22 cellular contexts compared by ENCODE assay signal in genomic region chr2:64550042-64550441, GRCh38. TPM values are rescaled to one million over a fixed set of nuclear protein-coding genes. Genes with fewer than 3 reads are reported as not detected.
DNase-seq lines count a peak whose midpoint lies in the region; ATAC-seq, FAIRE-seq and TF ChIP-seq lines count a peak whose summit lies in the region.
"Had no signal": no experiment of that assay in that cellular context is flagged by ENCODE, and none has a peak within 500 bp of the region (broad histone marks: within the 10 kb centered on the region; RNA-seq: fewer than 3 reads in every experiment).

No MANE protein-coding gene starts in this region.

- H3K36me3 ChIP-seq in HepG2 (replicated peaks in 1 of 2; ENCODE audit: control insufficient read depth in 1 of 2, insufficient read depth in 2 of 2, low read length in 2 of 2) (no peaks in the 10 kb centered on the region; a peak in 2 of 5 replicates), right lobe of liver (peaks cover 0 to 4% (median 0%) of the 10 kb centered on the region in 4 donors), HEK293 (ENCODE audit: control insufficient read depth in 2 of 2, insufficient read depth in 1 of 2, low read length in 2 of 2) (no peaks in the 10 kb centered on the region), K562 (ENCODE audit: control insufficient read depth, insufficient read depth, low read length) (no peaks in the 10 kb centered on the region)

- H3K4me3 ChIP-seq in HepG2 (replicated peaks in 1 of 3; ENCODE audit: insufficient read depth in 1 of 3, low read depth in 2 of 3, low read length in 3 of 3) (no peak overlapping the region), right lobe of liver (no peak overlapping the region), HEK293 (ENCODE audit: low read depth, low read length) (no peak overlapping the region), K562 (no peak overlapping the region)
- H3K4me3 ChIP-seq: BLaER1, GM12878, GM23248 had no signal

- intact Hi-C loops in HepG2 (cut with micrococcal nuclease; ENCODE audit: unreplicated experiment), result no loop called here
- intact Hi-C loops in right lobe of liver (cut with DNase I), result no loop called here
- intact Hi-C loops in K562 (cut with micrococcal nuclease), result no loop called here

- H3K79me2 ChIP-seq in HepG2 (ENCODE audit: insufficient read depth, low read length) (peaks cover 18% of the 10 kb centered on the region), K562 (ENCODE audit: control insufficient read depth, insufficient read depth, low read length) (0 out of 3 replicates have a peak, but pooled peaks cover 4% of the 10 kb centered on the region)

- no peak for ATAC-seq in HepG2
- ATAC-seq in right lobe of liver, result no peak
- no peak for ATAC-seq in K562
- no peak for ATAC-seq in HG02938 (IDR thresholded peaks at IDR 0.05; ENCODE audit: unreplicated experiment)
- ATAC-seq: GM12878, HCT116 had no signal

- POLR2A ChIA-PET in HepG2 (lab: Yijun Ruan, JAX) (no interaction called here), HEK293 (lab: Yijun Ruan, JAX) (no interaction called here), K562 (lab: Yijun Ruan, JAX) (interaction anchor here (0.6 kb wide), 1 partner anchor 56 kb away, joined by 3 read pairs; no protein-coding TSS in a partner anchor)

- H2AFZ ChIP-seq in HepG2 (ENCODE audit: low read length) (no peak overlapping the region), K562 (ENCODE audit: low read depth, low read length) (no peak overlapping the region)
- H2AFZ ChIP-seq: GM23248 had no signal

- H3K27ac ChIP-seq in HepG2 (ENCODE audit: extremely low read length, insufficient read depth, low read length) (no peak overlapping the region), right lobe of liver (no peak overlapping the region), HEK293 (ENCODE audit: extremely low read depth, low read depth, low read length) (no peak overlapping the region), K562 (ENCODE audit: extremely low read depth, low read depth, low read length) (no peak overlapping the region)
- H3K27ac ChIP-seq: BLaER1, C4-2B, GM23248 had no signal

- TF ChIP-seq EP300 in HepG2 (IDR thresholded peaks at IDR 0.05; ENCODE audit: low read depth in 2 of 2, low read length in 2 of 2), result no peak
- no peak for TF ChIP-seq EP300 in HepG2 (CRISPR knock-in tag; IDR thresholded peaks at IDR 0.05; ENCODE audit: borderline replicate concordance)
- no peak for TF ChIP-seq EP300 in K562 (IDR thresholded peaks at IDR 0.05; ENCODE audit: low read length)

- CTCF ChIA-PET in HepG2 (lab: Yijun Ruan, JAX; ENCODE audit: low intra/inter-chr PET ratio, low total read pairs) (no interaction called here), HEK293 (lab: Yijun Ruan, JAX) (interaction anchor here (0.5 to 2.0 kb wide), 3 partner anchors 8 to 125 kb away, joined by 3 to 4 read pairs (median 3); no protein-coding TSS in a partner anchor), K562 (lab: Yijun Ruan, JAX; ENCODE audit: low intra/inter-chr PET ratio) (no interaction called here)

- in situ Hi-C loops in HepG2 (cut with HindIII; ENCODE audit: extremely low pct_ligation_motif_present, low pct_unique_long_range_greater_than_20kb) (no loop called here), K562 (cut with MboI) (no loop called here)

- no peak for TF ChIP-seq POLR2A in HepG2 (IDR thresholded peaks at IDR 0.05; ENCODE audit: insufficient read depth in 1 of 2, low read depth in 2 of 2, low read length in 2 of 2)
- TF ChIP-seq POLR2A in right lobe of liver (IDR thresholded peaks at IDR 0.05), result no peak
- TF ChIP-seq POLR2A in K562 (conservative IDR thresholded peaks at IDR 0.05), result no peak

- H3K9ac ChIP-seq in HepG2 (ENCODE audit: insufficient read depth, low read depth, low read length) (no peak overlapping the region), K562 (ENCODE audit: insufficient read depth in 1 of 2, low read depth in 2 of 2, low read length in 2 of 2) (no peak overlapping the region)
- H3K9ac ChIP-seq: BLaER1, GM23248 had no signal

- H3K27me3 ChIP-seq in HepG2 (ENCODE audit: control insufficient read depth in 1 of 2, insufficient read depth in 2 of 2, low read length in 2 of 2) (no peaks in the 10 kb centered on the region), right lobe of liver (no peaks in the 10 kb centered on the region), K562 (ENCODE audit: control insufficient read depth in 2 of 2, insufficient read depth in 2 of 2, low read length in 2 of 2) (no peaks in the 10 kb centered on the region)
- H3K27me3 ChIP-seq: BLaER1 had no signal

- H3K4me1 ChIP-seq in HepG2 (ENCODE audit: insufficient read depth, low read length) (peaks cover 5% of the 10 kb centered on the region; the same call in 1 of the 2 replicates), right lobe of liver (no peaks in the 10 kb centered on the region), HEK293 (ENCODE audit: control insufficient read depth, insufficient read depth, low read length) (no peaks in the 10 kb centered on the region), K562 (replicated peaks in 1 of 2; ENCODE audit: control insufficient read depth in 2 of 2, insufficient read depth in 2 of 2, low read length in 2 of 2) (no peaks in the 10 kb centered on the region)
- H3K4me1 ChIP-seq: BLaER1 had no signal

- FAIRE-seq in HepG2 (lab: Jason Lieb, UNC) (no peak), K562 (lab: Jason Lieb, UNC) (no peak)
- FAIRE-seq: D721Med, GM12878, GM19239 had no signal

- H3K4me2 ChIP-seq in HepG2 (ENCODE audit: low read depth, low read length), result no peak overlapping the region
- no peak overlapping the region for H3K4me2 ChIP-seq in K562 (ENCODE audit: insufficient read depth, low read length)
- H3K4me2 ChIP-seq: BLaER1 had no signal

- no peaks in the 10 kb centered on the region for H4K20me1 ChIP-seq in HepG2 (ENCODE audit: insufficient read depth, low read length)
- H4K20me1 ChIP-seq in K562 (replicated peaks; ENCODE audit: control insufficient read depth, insufficient read depth, low read length), result no peaks in the 10 kb centered on the region

- DNase-seq in HepG2 (ENCODE audit: low spot score), result no peak
- no peak for DNase-seq in right lobe of liver
- no peak for DNase-seq in K562 (ENCODE audit: extremely low read depth in 1 of 4, low spot score in 3 of 4)
- no peak for DNase-seq in hypothalamus (lab: John Stamatoyannopoulos, UW)
- no peak for DNase-seq in NCI-H187 (lab: John Stamatoyannopoulos, UW)
- DNase-seq: CD4-positive, CD25-positive, alpha-beta regulatory T cell; CD8-positive, alpha-beta memory T cell; DMS 273 treated with DMSO at 0.1 percent for 48 hours; DMS79; EL; GDM1; GM23248; H9; HFFc6 had no signal

- no peaks in the 10 kb centered on the region for H3K9me3 ChIP-seq in HepG2 (ENCODE audit: low read length)
- no peaks in the 10 kb centered on the region for H3K9me3 ChIP-seq in right lobe of liver
- H3K9me3 ChIP-seq in HEK293 (ENCODE audit: control insufficient read depth, insufficient read depth, low read depth, low read length), result no peaks in the 10 kb centered on the region
- no peaks in the 10 kb centered on the region for H3K9me3 ChIP-seq in K562 (replicated peaks; ENCODE audit: control insufficient read depth, insufficient read depth, low read depth, low read length)

- WGBS in HepG2 (ENCODE audit: low lambda C conversion rate), result 96% methylated on average over 1 of the region's 1 CpG
- WGBS in right lobe of liver (ENCODE audit: insufficient coverage, low coverage, low lambda C conversion rate, missing lambda C conversion rate), result 93% methylated on average over 1 of the region's 1 CpG
- WGBS in K562 (ENCODE audit: insufficient coverage, low coverage, missing lambda C conversion rate), result 100% methylated on average over 1 of the region's 1 CpG

- no TSS peak for BruUV-seq in HepG2 (replicated peaks; lab: Mats Ljungman, UMichigan)
- no TSS peak for BruUV-seq in K562 (replicated peaks; lab: Mats Ljungman, UMichigan)

- TF ChIP-seq RAD21 in HepG2 (CRISPR knock-in tag; IDR thresholded peaks at IDR 0.05), result no peak
- TF ChIP-seq RAD21 in K562 (CRISPR knock-in tag; conservative IDR thresholded peaks at IDR 0.05 in 1 of 2, IDR thresholded peaks at IDR 0.05 in 1 of 2), result no peak

- no peaks in the 10 kb centered on the region for H3K9me1 ChIP-seq in K562 (ENCODE audit: control insufficient read depth, insufficient read depth, low read length)

- TF ChIP-seq CTCF in HepG2 (CRISPR knock-in tag; IDR thresholded peaks at IDR 0.05) (no peak), right lobe of liver (IDR thresholded peaks at IDR 0.05) (no peak), HEK293 (tag by site-specific recombination; IDR thresholded peaks at IDR 0.05) (no peak), K562 (IDR thresholded peaks at IDR 0.05 in 2 of 3, conservative IDR thresholded peaks at IDR 0.05 in 1 of 3; ENCODE audit: insufficient read depth in 2 of 3, low read depth in 1 of 3, low read length in 3 of 3) (no peak)

RNA-seq across cellular contexts. Expression of gene AFTPH, which starts 25.9 kb away (rescaled TPM):
- total RNA-seq in HepG2 (2016; rRNA removed; fragmentation: Illumina TruSeq; extraction: Trizol) (36.8 and 45.9 TPM in 2 replicates), right lobe of liver (10 to 100 TPM; 14.9 to 24.4 (median 19.8) TPM), K562 (2014; rRNA removed) (10.8 and 12.9 TPM in 2 replicates), K562 (2014; rRNA removed; fragmentation: Illumina TruSeq; extraction: Trizol) (21.2 and 24.9 TPM in 2 replicates), K562 (2015; rRNA removed; fragmentation: Illumina TruSeq; extraction: Trizol) (23.3 and 26.2 TPM in 2 replicates), K562 (2021) (13.6 and 13.8 TPM in 2 replicates)
- 17.9 and 21.2 TPM in 2 replicates for total RNA-seq in HepG2 (2016; cell fraction: cytosol; rRNA removed; fragmentation: Illumina TruSeq; extraction: Trizol; ENCODE audit: low read depth)
- total RNA-seq in HepG2 (2016; cell fraction: insoluble cytoplasmic fraction; rRNA removed; fragmentation: Illumina TruSeq; extraction: Trizol), result 36.6 and 50.6 TPM in 2 replicates
- 30.5 and 36.5 TPM in 2 replicates for total RNA-seq in HepG2 (2016; cell fraction: membrane; rRNA removed; fragmentation: Illumina TruSeq; extraction: Trizol)
- 27.4 and 31.1 TPM in 2 replicates for total RNA-seq in HepG2 (2016; cell fraction: nucleus; rRNA removed; fragmentation: Illumina TruSeq; extraction: Trizol)
- polyA plus RNA-seq in HepG2 (2011; rRNA removed) (22.6 and 27.5 TPM in 2 replicates), K562 (2011; rRNA removed) (17.8 and 21.5 TPM in 2 replicates), K562 (2014; fragmentation: Illumina TruSeq; extraction: Trizol) (15.5 and 18.3 TPM in 2 replicates), K562 (2014; fragmentation: Nextera tagmentation; extraction: Ambion mirVana) (1 to 10 TPM; 8.0 to 9.3 TPM), K562 (2014; rRNA removed) (12.2 and 12.6 TPM in 2 replicates)
- polyA plus RNA-seq in HepG2 (2011; cell fraction: cytosol; rRNA removed), result 12.5 and 16.4 TPM in 2 replicates
- 8.6 and 11.4 TPM in 2 replicates for polyA plus RNA-seq in HepG2 (2011; cell fraction: nucleus; rRNA removed)
- 19.6 and 29.6 TPM in 2 replicates for polyA plus RNA-seq in HepG2 (2012)
- polyA plus RNA-seq in HepG2 (2016; cell fraction: cytosol; fragmentation: Illumina TruSeq; extraction: Trizol; ENCODE audit: low read depth), result 3.8 and 5.1 TPM in 2 replicates
- polyA plus RNA-seq in HepG2 (2016; cell fraction: insoluble cytoplasmic fraction; fragmentation: Illumina TruSeq; extraction: Trizol; ENCODE audit: low read depth), result 41.1 and 41.2 TPM in 2 replicates
- polyA plus RNA-seq in HepG2 (2016; cell fraction: membrane; fragmentation: Illumina TruSeq; extraction: Trizol; ENCODE audit: low read depth), result 11.6 and 13.1 TPM in 2 replicates
- polyA plus RNA-seq in HepG2 (2016; cell fraction: nucleus; fragmentation: Illumina TruSeq; extraction: Trizol; ENCODE audit: insufficient read depth, low read depth), result 35.6 and 37.0 TPM in 2 replicates
- polyA minus RNA-seq in HepG2 (2011; rRNA and poly(A)+ RNA removed; ENCODE audit: low replicate concordance), result 9.2 and 13.7 TPM in 2 replicates
- 16.5 and 19.2 TPM in 2 replicates for polyA minus RNA-seq in HepG2 (2011; cell fraction: cytosol; rRNA and poly(A)+ RNA removed)
- polyA minus RNA-seq in HepG2 (2011; cell fraction: nucleus; rRNA and poly(A)+ RNA removed), result 36.2 and 39.9 TPM in 2 replicates
- 12.6 and 37.3 TPM in 2 replicates for total RNA-seq in K562 (2011; cell fraction: chromatin; rRNA removed; ENCODE audit: low replicate concordance)
- total RNA-seq in K562 (2011; cell fraction: nucleolus; rRNA removed), result 6.3 and 9.9 TPM in 2 replicates
- total RNA-seq in K562 (2011; cell fraction: nucleoplasm; rRNA removed), result 12.0 and 18.2 TPM in 2 replicates
- 6.8 and 10.1 TPM in 2 replicates for polyA plus RNA-seq in K562 (2011; cell fraction: cytosol; rRNA removed)
- 9.6 and 13.3 TPM in 2 replicates for polyA plus RNA-seq in K562 (2011; cell fraction: nucleus; rRNA removed)
- 13.9 and 14.1 TPM in 2 replicates for polyA plus RNA-seq in K562 (2012)
- 31.0 and 36.1 TPM in 2 replicates for polyA minus RNA-seq in K562 (2011; rRNA and poly(A)+ RNA removed)
- 11.6 and 12.5 TPM in 2 replicates for polyA minus RNA-seq in K562 (2011; cell fraction: cytosol; rRNA and poly(A)+ RNA removed)
- 11.3 and 21.7 TPM in 2 replicates for polyA minus RNA-seq in K562 (2011; cell fraction: nucleus; rRNA and poly(A)+ RNA removed)

Comparison
In these comparisons a context has a peak if more than half of its experiments do, and no peak if none do; other contexts are left out.
1. Of the 241 proteins assayed by ChIP-seq in both HepG2 and K562: peak only in HepG2: none; only in K562: none; in both: ZNF121; in neither: 240.